Comparison of ENCODE assay signal across 8 cellular contexts in the genomic region with DNA sequence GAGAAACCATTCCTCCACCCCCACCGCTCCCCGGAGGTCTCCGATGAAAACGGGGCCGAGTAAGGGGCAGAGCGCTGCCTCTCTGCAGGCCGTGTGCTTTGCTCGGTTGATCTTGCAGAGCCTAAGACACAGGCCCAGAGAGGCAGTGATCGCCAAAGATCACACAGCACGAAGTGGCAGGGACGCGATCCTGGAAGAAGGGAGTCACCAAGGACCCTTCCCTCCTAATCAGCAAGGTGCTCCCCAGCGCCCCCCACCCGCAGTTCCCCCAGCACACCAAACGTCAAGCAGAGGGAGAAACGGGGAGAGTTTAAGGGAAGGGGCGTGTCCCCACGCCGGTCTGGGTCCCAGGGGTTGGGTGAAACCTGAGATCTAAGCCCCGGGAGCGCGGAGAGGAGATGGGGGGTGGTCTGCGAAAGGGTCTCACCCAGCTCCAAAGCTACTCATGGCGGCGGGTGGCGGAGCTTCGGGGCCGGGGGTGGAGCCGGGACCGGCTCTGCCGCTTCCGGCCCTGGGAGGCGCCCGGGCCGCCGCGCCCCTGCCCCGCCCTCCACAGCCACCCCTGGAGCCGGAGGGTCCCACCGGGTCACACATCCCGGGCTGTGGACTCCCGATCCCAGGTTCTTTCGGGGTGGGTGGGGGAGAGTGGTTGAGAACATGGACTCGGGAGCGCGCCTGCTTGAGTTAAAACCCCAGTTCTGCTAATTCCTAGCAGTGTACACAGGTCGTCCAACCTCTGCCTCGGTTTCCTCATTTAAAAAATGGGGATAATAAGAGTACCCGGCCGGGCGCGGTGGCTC. TPM values are rescaled to one million over a fixed set of nuclear protein-coding genes. Genes with fewer than 3 reads are reported as not detected.
A peak's percentile ranks its signal among the peaks of the same experiment; 100 is the strongest.
DNase-seq lines count a peak whose midpoint lies in the region; ATAC-seq and TF ChIP-seq lines count a peak whose summit lies in the region.

Gene EML2, minus strand, starts transcription at position 468 of the 800 bp plus-strand sequence. Its CDS starts 21 bp downstream, at position 447.

- no peak within 1 kb of the TSS for H3K27ac ChIP-seq in caudate nucleus (ENCODE audit: low read depth, low read length)

- TF ChIP-seq CTCF in GM10248 (IDR thresholded peaks at IDR 0.05; ENCODE audit: control extremely low read depth, extremely low read depth, low read depth, missing control alignments): peak; percentile 50

- peaks cover 27 to 47% of the 10 kb centered on the region in 2 donors for H3K4me1 Mint-ChIP-seq in stimulated activated naive B cell treated with anti-CD40 and anti-IgM and Interleukin-4, amounts not matched to agents 10 μg/mL and 1 μg/mL and 100 μg/mL, for 72 hours

- CTCF ChIA-PET in GM10248 (lab: Yijun Ruan, JAX): interaction anchor here (0.9 to 6.6 kb wide), 14 partner anchors 8 to 200 kb away, joined by 3 to 57 read pairs (median 4); no protein-coding TSS in a partner anchor

- no peaks in the 10 kb centered on the region for H3K27me3 Mint-ChIP-seq in stimulated activated naive B cell treated with anti-CD40 and anti-IgM and Interleukin-4, amounts not matched to agents 10 μg/mL and 1 μg/mL and 100 μg/mL, for 72 hours

- peak; percentile 72 for DNase-seq in GM10248 (ENCODE audit: extremely low spot score)
- peak; percentile 67 for DNase-seq in NAMALWA (ENCODE audit: low spot score)
- peak; percentile 35 to 37 for DNase-seq in activated CD4-positive, alpha-beta T cell treated with anti-CD3 and anti-CD28 coated beads, Interleukin-2, amount 50 U/mL, for 4 hours
- peak; percentile 38 for DNase-seq in effector CD8-positive, alpha-beta T cell (lab: John Stamatoyannopoulos, UW)
- no peak for DNase-seq in mesenteric fat pad (ENCODE audit: low spot score)
- peak; percentile 19 for DNase-seq in stimulated activated naive B cell treated with anti-CD40 and anti-IgM and Interleukin-4, amounts not matched to agents 10 μg/mL and 1 μg/mL and 100 μg/mL, for 72 hours
- DNase-seq in hippocampal formation (lab: John Stamatoyannopoulos, UW): no peak
- no peak for DNase-seq in caudate nucleus (lab: John Stamatoyannopoulos, UW)

- peaks cover 8 to 22% of the 10 kb centered on the region in 2 donors for H3K36me3 Mint-ChIP-seq in stimulated activated naive B cell treated with anti-CD40 and anti-IgM and Interleukin-4, amounts not matched to agents 10 μg/mL and 1 μg/mL and 100 μg/mL, for 72 hours

- peaks cover 5 to 8% of the 10 kb centered on the region in 2 donors for H3K9me3 Mint-ChIP-seq in stimulated activated naive B cell treated with anti-CD40 and anti-IgM and Interleukin-4, amounts not matched to agents 10 μg/mL and 1 μg/mL and 100 μg/mL, for 72 hours

- no peak for ATAC-seq in stimulated activated naive B cell treated with anti-CD40 and anti-IgM and Interleukin-4, amounts not matched to agents 10 μg/mL and 1 μg/mL and 100 μg/mL, for 72 hours (replicated peaks)

- H3K27ac Mint-ChIP-seq in stimulated activated naive B cell treated with anti-CD40 and anti-IgM and Interleukin-4, amounts not matched to agents 10 μg/mL and 1 μg/mL and 100 μg/mL, for 72 hours: peak within 1 kb of the TSS; percentile 95

- peak within 1 kb of the TSS; percentile 93 to 94 for H3K4me3 Mint-ChIP-seq in stimulated activated naive B cell treated with anti-CD40 and anti-IgM and Interleukin-4, amounts not matched to agents 10 μg/mL and 1 μg/mL and 100 μg/mL, for 72 hours

- POLR2A ChIA-PET in GM10248 (lab: Yijun Ruan, JAX): no interaction called here

RNA-seq across cellular contexts. Expression of gene EML2, which starts in this region (rescaled TPM):
- 33.6 TPM for total RNA-seq in mesenteric fat pad

Comparison
In these comparisons a context has a peak if more than half of its experiments do, and no peak if none do; other contexts are left out.
1. DNase-seq: peak in GM10248 (single experiment), NAMALWA (single experiment), activated CD4-positive, alpha-beta T cell treated with anti-CD3 and anti-CD28 coated beads, Interleukin-2, amount 50 U/mL, for 4 hours (2 of 2), effector CD8-positive, alpha-beta T cell (single experiment) and stimulated activated naive B cell treated with anti-CD40 and anti-IgM and Interleukin-4, amounts not matched to agents 10 μg/mL and 1 μg/mL and 100 μg/mL, for 72 hours (single experiment); none in mesenteric fat pad (single experiment), hippocampal formation (0 of 2) and caudate nucleus (0 of 61).